In genomic region chr13:113875429-113875815, GRCh38 we compare ENCODE assay signal across 17 cellular contexts.
"Had no signal": no experiment of that assay in that cellular context is flagged by ENCODE, and none has a peak within 500 bp of the region (broad histone marks: within the 10 kb centered on the region; RNA-seq: fewer than 3 reads in every experiment).

No MANE protein-coding gene starts in this region.

- ATAC-seq: activated CD4-positive, CD25-positive, alpha-beta regulatory T cell treated with anti-CD3 and anti-CD28 coated beads, Interleukin-2, amount 50 U/mL, for 24 hours; esophagus mucosa; left lobe of liver had no signal

- H3K4me3 ChIP-seq: ovary, tibial artery, vagina had no signal

- H3K36me3 Mint-ChIP-seq: brain; naive thymus-derived CD8-positive, alpha-beta T cell had no signal

- H3K27ac ChIP-seq: ovary, tibial artery, vagina had no signal

- H3K4me1 ChIP-seq: vagina had no signal

- H3K4me3 Mint-ChIP-seq: activated naive CD4-positive, alpha-beta T cell treated with anti-CD3 and anti-CD28 coated beads for 36 hours; brain; T-helper 2 cell treated with Interferon-gamma antibody and Interleukin-4, amounts not matched to agents 5 μg/mL and 100 μg/mL, for 36 hours had no signal

- DNase-seq: activated CD4-positive, alpha-beta T cell treated with anti-CD3 and anti-CD28 coated beads, Interleukin-2, amount 50 U/mL, for 4 hours; activated naive CD4-positive, alpha-beta T cell treated with anti-CD3 and anti-CD28 coated beads for 36 hours; foreskin fibroblast; mammary epithelial cell; ovary; stimulated activated CD4-positive, alpha-beta T cell treated with anti-CD3 and anti-CD28 coated beads, Interleukin-4, amount 100 ng/mL, for 1 hour; stimulated activated CD8-positive, alpha-beta memory T cell treated with anti-CD3 and anti-CD28 coated beads, Interleukin-4, amount 100 ng/mL, for 48 hours; SW 1271 had no signal

- H3K27ac Mint-ChIP-seq: activated naive CD4-positive, alpha-beta T cell treated with anti-CD3 and anti-CD28 coated beads for 36 hours had no signal

- H3K9me3 Mint-ChIP-seq: T-helper 2 cell treated with Interferon-gamma antibody and Interleukin-4, amounts not matched to agents 5 μg/mL and 100 μg/mL, for 36 hours had no signal

- H3K36me3 ChIP-seq: ovary, tibial artery, vagina had no signal

- H3K27me3 ChIP-seq: ovary, tibial artery, vagina had no signal

- FAIRE-seq: endometrium had no signal

- H3K9me3 ChIP-seq: ovary, tibial artery, vagina had no signal
